Comparison of ENCODE assay signal across 1 cellular context in the genomic region with DNA sequence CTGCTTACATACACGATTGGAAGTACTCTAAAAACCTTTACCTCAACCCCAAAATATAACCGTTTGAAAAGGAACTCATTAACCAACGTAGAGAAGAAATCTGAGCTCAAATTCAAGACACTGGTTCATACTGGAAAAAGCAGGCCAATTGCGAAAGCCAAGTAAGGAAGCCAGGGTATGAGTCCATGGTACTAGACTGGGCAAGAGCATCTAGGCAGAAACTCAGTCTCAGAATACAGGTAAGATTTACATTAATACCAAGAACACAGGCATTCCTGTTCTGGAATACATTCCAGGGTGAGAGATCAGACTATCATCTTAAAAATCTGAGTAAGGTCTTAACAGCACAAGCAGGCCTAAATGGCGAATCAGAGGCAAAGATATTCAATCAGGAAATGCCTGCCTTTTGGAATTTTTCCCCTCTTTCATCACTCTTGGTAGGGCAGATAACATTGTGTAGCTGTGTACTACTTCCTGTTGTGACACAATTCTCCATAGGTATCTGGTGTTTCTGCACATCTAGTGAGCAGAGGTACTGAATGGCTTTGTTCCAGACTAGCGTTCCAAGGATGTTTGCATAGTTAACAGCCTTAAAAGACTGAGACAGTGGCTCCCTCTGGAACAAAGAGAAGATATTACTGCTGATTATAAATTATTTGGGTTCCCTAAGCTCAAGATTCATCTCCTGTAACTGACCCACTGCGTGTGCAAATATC.
TF ChIP-seq lines count a peak whose summit lies in the region.

No MANE protein-coding gene starts in this region.

TF ChIP-seq in GM23338, 12 proteins besides CTCF, POLR2A, EP300 and RAD21 (continued from another document):
- no peak for TF ChIP-seq EZH2 (IDR thresholded peaks at IDR 0.05; ENCODE audit: low read depth, unreplicated experiment)
- no peak for TF ChIP-seq ZNF114 (CRISPR knock-in tag; IDR thresholded peaks at IDR 0.05)
- no peak for TF ChIP-seq EZH2phosphoT487 (IDR thresholded peaks at IDR 0.05; ENCODE audit: unreplicated experiment)
- TF ChIP-seq, protein P1, sequence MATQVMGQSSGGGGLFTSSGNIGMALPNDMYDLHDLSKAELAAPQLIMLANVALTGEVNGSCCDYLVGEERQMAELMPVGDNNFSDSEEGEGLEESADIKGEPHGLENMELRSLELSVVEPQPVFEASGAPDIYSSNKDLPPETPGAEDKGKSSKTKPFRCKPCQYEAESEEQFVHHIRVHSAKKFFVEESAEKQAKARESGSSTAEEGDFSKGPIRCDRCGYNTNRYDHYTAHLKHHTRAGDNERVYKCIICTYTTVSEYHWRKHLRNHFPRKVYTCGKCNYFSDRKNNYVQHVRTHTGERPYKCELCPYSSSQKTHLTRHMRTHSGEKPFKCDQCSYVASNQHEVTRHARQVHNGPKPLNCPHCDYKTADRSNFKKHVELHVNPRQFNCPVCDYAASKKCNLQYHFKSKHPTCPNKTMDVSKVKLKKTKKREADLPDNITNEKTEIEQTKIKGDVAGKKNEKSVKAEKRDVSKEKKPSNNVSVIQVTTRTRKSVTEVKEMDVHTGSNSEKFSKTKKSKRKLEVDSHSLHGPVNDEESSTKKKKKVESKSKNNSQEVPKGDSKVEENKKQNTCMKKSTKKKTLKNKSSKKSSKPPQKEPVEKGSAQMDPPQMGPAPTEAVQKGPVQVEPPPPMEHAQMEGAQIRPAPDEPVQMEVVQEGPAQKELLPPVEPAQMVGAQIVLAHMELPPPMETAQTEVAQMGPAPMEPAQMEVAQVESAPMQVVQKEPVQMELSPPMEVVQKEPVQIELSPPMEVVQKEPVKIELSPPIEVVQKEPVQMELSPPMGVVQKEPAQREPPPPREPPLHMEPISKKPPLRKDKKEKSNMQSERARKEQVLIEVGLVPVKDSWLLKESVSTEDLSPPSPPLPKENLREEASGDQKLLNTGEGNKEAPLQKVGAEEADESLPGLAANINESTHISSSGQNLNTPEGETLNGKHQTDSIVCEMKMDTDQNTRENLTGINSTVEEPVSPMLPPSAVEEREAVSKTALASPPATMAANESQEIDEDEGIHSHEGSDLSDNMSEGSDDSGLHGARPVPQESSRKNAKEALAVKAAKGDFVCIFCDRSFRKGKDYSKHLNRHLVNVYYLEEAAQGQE (IDR thresholded peaks at IDR 0.05; ENCODE audit: unreplicated experiment) = no peak
- no peak for TF ChIP-seq STAT1 (IDR thresholded peaks at IDR 0.05; ENCODE audit: unreplicated experiment)
